In the genomic region with DNA sequence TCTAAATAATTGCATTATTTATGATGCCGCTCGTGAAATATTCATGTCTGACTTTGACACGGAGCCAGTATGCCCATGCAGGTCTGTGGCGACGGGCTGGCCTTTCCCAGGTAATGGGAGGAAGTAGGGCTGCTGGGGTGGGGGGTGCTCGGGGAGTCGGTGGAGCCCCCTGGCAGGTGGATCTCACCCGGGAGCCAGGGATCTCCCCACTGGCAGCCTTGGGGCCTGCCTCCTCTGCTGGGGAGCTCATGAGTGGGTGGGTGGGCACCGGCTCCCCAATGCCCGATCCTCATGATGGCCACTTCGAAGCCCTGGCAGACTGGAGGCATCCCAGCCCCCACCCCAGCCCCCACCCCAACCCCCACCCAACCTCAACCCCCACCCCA, we compare ENCODE assay signal across 17 cellular contexts. TPM values are rescaled to one million over a fixed set of nuclear protein-coding genes. Genes with fewer than 3 reads are reported as not detected.
DNase-seq lines count a peak whose midpoint lies in the region; ATAC-seq, FAIRE-seq and TF ChIP-seq lines count a peak whose summit lies in the region.
"Had no signal": no experiment of that assay in that cellular context is flagged by ENCODE, and none has a peak within 500 bp of the region (broad histone marks: within the 10 kb centered on the region; RNA-seq: fewer than 3 reads in every experiment).

No MANE protein-coding gene starts in this region.

- TF ChIP-seq RAD21 in HepG2 (CRISPR knock-in tag; IDR thresholded peaks at IDR 0.05) = no peak

- H3K79me2 ChIP-seq in PC-3 (ENCODE audit: low read length) (no peaks in the 10 kb centered on the region), HepG2 (ENCODE audit: insufficient read depth, low read length) (no peaks in the 10 kb centered on the region)

- BruUV-seq in PC-3 (replicated peaks; lab: Mats Ljungman, UMichigan) (no TSS peak), HepG2 (replicated peaks; lab: Mats Ljungman, UMichigan) (no TSS peak)

- CTCF ChIA-PET in activated CD4-positive, alpha-beta T cell treated with anti-CD3 and anti-CD28 coated beads, Interleukin-2, amount 10 ng/mL, durations not matched to agents 7 days and 5 days (lab: Charles Lee) = no interaction called here
- CTCF ChIA-PET in PC-3 (lab: Charles Lee) (no interaction called here), HepG2 (lab: Yijun Ruan, JAX; ENCODE audit: low intra/inter-chr PET ratio, low total read pairs) (no interaction called here)

- peak overlapping the region; percentile 63; the same call in 1 of the 2 replicates for H3K4me2 ChIP-seq in PC-3 (ENCODE audit: low read length)
- H3K4me2 ChIP-seq in HepG2 (ENCODE audit: low read depth, low read length) = no peak overlapping the region

- POLR2A ChIA-PET in activated CD4-positive, alpha-beta T cell treated with anti-CD3 and anti-CD28 coated beads, Interleukin-2, amount 10 ng/mL, durations not matched to agents 7 days and 5 days (lab: Charles Lee) = no interaction called here
- POLR2A ChIA-PET in PC-3 (lab: Charles Lee; ENCODE audit: unreplicated experiment) (no interaction called here), HepG2 (lab: Yijun Ruan, JAX) (no interaction called here)

- H3K4me3 Mint-ChIP-seq in activated CD4-positive, alpha-beta T cell treated with anti-CD3 and anti-CD28 coated beads, Interleukin-2, amount 10 ng/mL, durations not matched to agents 7 days and 5 days = no peak overlapping the region
- H3K4me3 Mint-ChIP-seq in T-helper 17 cell = no peak overlapping the region
- H3K4me3 Mint-ChIP-seq: nephron had no signal

- H3K27me3 Mint-ChIP-seq in activated CD4-positive, alpha-beta T cell treated with anti-CD3 and anti-CD28 coated beads, Interleukin-2, amount 10 ng/mL, durations not matched to agents 7 days and 5 days = no peaks in the 10 kb centered on the region
- H3K27me3 Mint-ChIP-seq in T-helper 17 cell = no peaks in the 10 kb centered on the region

- H3K4me1 Mint-ChIP-seq in activated CD4-positive, alpha-beta T cell treated with anti-CD3 and anti-CD28 coated beads, Interleukin-2, amount 10 ng/mL, durations not matched to agents 7 days and 5 days = peaks cover 46% of the 10 kb centered on the region
- peaks cover 25% of the 10 kb centered on the region for H3K4me1 Mint-ChIP-seq in T-helper 17 cell

- H4K20me1 ChIP-seq in PC-3 (ENCODE audit: low read length) (no peaks in the 10 kb centered on the region), HepG2 (ENCODE audit: insufficient read depth, low read length) (no peaks in the 10 kb centered on the region)

- no peaks in the 10 kb centered on the region for H3K9me2 ChIP-seq in PC-3 (replicated peaks; ENCODE audit: low read length)

- H2AFZ ChIP-seq in PC-3 (ENCODE audit: low read length) (no peak overlapping the region), HepG2 (ENCODE audit: low read length) (no peak overlapping the region)

- no peak for ATAC-seq in PC-3
- ATAC-seq in HepG2 = no peak
- no peak for ATAC-seq in T-helper 17 cell
- ATAC-seq: esophagus mucosa had no signal

- H3K36me3 ChIP-seq in PC-3 (ENCODE audit: low read depth, low read length) (no peaks in the 10 kb centered on the region), HepG2 (replicated peaks in 1 of 2; ENCODE audit: control insufficient read depth in 1 of 2, insufficient read depth in 2 of 2, low read length in 2 of 2) (no peaks in the 10 kb centered on the region), tibial nerve (no peaks in the 10 kb centered on the region), HAP-1 (replicated peaks) (no peaks in the 10 kb centered on the region)
- H3K36me3 ChIP-seq: thoracic aorta had no signal

- no peak for TF ChIP-seq CTCF in PC-3 (conservative IDR thresholded peaks at IDR 0.05; ENCODE audit: low read depth, low read length)
- no peak for TF ChIP-seq CTCF in HepG2 (CRISPR knock-in tag; IDR thresholded peaks at IDR 0.05)
- TF ChIP-seq CTCF in tibial nerve (IDR thresholded peaks at IDR 0.05) = no peak

- no peak for DNase-seq in activated CD4-positive, alpha-beta T cell treated with anti-CD3 and anti-CD28 coated beads, Interleukin-2, amount 10 ng/mL, durations not matched to agents 7 days and 5 days
- no peak for DNase-seq in activated CD4-positive, alpha-beta T cell treated with anti-CD3 and anti-CD28 coated beads, Interleukin-2, amount 50 U/mL, for 1 hour
- DNase-seq in PC-3 = no peak
- no peak for DNase-seq in HepG2 (ENCODE audit: low spot score)
- DNase-seq in tibial nerve (ENCODE audit: low spot score in 2 of 2) = no peak
- DNase-seq in HAP-1 (ENCODE audit: low spot score in 2 of 2) = no peak
- DNase-seq in T-helper 17 cell = no peak
- DNase-seq in HTR-8/SVneo (ENCODE audit: insufficient read length, low spot score) = no peak
- DNase-seq: activated gamma-delta T cell treated with Interleukin-2 at 50 U/mL for 16 hours, GOT3, NCI-H1694 treated with DMSO at 0.1 percent for 48 hours, NCI-H446 treated with DMSO at 0.1 percent for 48 hours had no signal

- no peaks in the 10 kb centered on the region for H3K36me3 Mint-ChIP-seq in activated CD4-positive, alpha-beta T cell treated with anti-CD3 and anti-CD28 coated beads, Interleukin-2, amount 10 ng/mL, durations not matched to agents 7 days and 5 days (ENCODE audit: low read depth)
- H3K36me3 Mint-ChIP-seq in T-helper 17 cell (ENCODE audit: low read depth) = no peaks in the 10 kb centered on the region

- FAIRE-seq in HepG2 (lab: Jason Lieb, UNC) (no peak), HTR-8/SVneo (lab: Jason Lieb, UNC) (no peak)
- FAIRE-seq: A204.1 had no signal

- H3K27ac ChIP-seq in PC-3 (ENCODE audit: low read length) (peak overlapping the region; percentile 74), HepG2 (ENCODE audit: extremely low read length, insufficient read depth, low read length) (no peak overlapping the region), tibial nerve (peak overlapping the region in 3 of 4 donors; percentile 22 to 80 (median 73))
- H3K27ac ChIP-seq: thoracic aorta, VCaP had no signal

- no peaks in the 10 kb centered on the region for H3F3A ChIP-seq in PC-3 (ENCODE audit: low read length, unreplicated experiment)

- peaks cover 33% of the 10 kb centered on the region for H3K4me1 ChIP-seq in PC-3 (ENCODE audit: insufficient read depth, low read length)
- peaks cover 74% of the 10 kb centered on the region for H3K4me1 ChIP-seq in HepG2 (ENCODE audit: insufficient read depth, low read length)
- peaks cover 0 to 53% (median 22%) of the 10 kb centered on the region in 4 donors for H3K4me1 ChIP-seq in tibial nerve
- H3K4me1 ChIP-seq in HAP-1 = peaks cover 25% of the 10 kb centered on the region

- TF ChIP-seq EP300 in HepG2 (IDR thresholded peaks at IDR 0.05; ENCODE audit: low read depth in 2 of 2, low read length in 2 of 2) = no peak
- TF ChIP-seq EP300 in HepG2 (CRISPR knock-in tag; IDR thresholded peaks at IDR 0.05; ENCODE audit: borderline replicate concordance) = no peak
- no peak for TF ChIP-seq EP300 in tibial nerve (IDR thresholded peaks at IDR 0.05)

- H3K9me3 Mint-ChIP-seq in activated CD4-positive, alpha-beta T cell treated with anti-CD3 and anti-CD28 coated beads, Interleukin-2, amount 10 ng/mL, durations not matched to agents 7 days and 5 days = no peaks in the 10 kb centered on the region
- H3K9me3 Mint-ChIP-seq: nephron had no signal

- H3K4me3 ChIP-seq in PC-3 (ENCODE audit: low read length) = no peak overlapping the region
- no peak overlapping the region for H3K4me3 ChIP-seq in HepG2 (replicated peaks in 1 of 3; ENCODE audit: insufficient read depth in 1 of 3, low read depth in 2 of 3, low read length in 3 of 3)
- no peak overlapping the region for H3K4me3 ChIP-seq in tibial nerve
- H3K4me3 ChIP-seq in HAP-1 = no peak overlapping the region
- H3K4me3 ChIP-seq: thoracic aorta had no signal

- in situ Hi-C loops in HepG2 (cut with HindIII; ENCODE audit: extremely low pct_ligation_motif_present, low pct_unique_long_range_greater_than_20kb) (loop anchor here (5.0 kb wide), 2 partner anchors 63 to 228 kb away; no protein-coding TSS in a partner anchor), HAP-1 (cut with MboI; ENCODE audit: low sequenced_read_pairs) (loop anchor here (10.0 kb wide), 1 partner anchor 225 kb away; no protein-coding TSS in a partner anchor)

- H3K27ac Mint-ChIP-seq in activated CD4-positive, alpha-beta T cell treated with anti-CD3 and anti-CD28 coated beads, Interleukin-2, amount 10 ng/mL, durations not matched to agents 7 days and 5 days = peak overlapping the region; percentile 62
- no peak overlapping the region for H3K27ac Mint-ChIP-seq in T-helper 17 cell

- H3K9ac ChIP-seq in PC-3 (ENCODE audit: low read length) = no peak overlapping the region
- no peak overlapping the region for H3K9ac ChIP-seq in HepG2 (ENCODE audit: insufficient read depth, low read depth, low read length)

- no peaks in the 10 kb centered on the region for H3K27me3 ChIP-seq in PC-3 (ENCODE audit: low read length)
- no peaks in the 10 kb centered on the region for H3K27me3 ChIP-seq in HepG2 (ENCODE audit: control insufficient read depth in 1 of 2, insufficient read depth in 2 of 2, low read length in 2 of 2)
- no peaks in the 10 kb centered on the region for H3K27me3 ChIP-seq in tibial nerve
- no peaks in the 10 kb centered on the region for H3K27me3 ChIP-seq in HAP-1 (ENCODE audit: low read depth)

- H3K9me3 ChIP-seq in PC-3 (ENCODE audit: low read length) (no peaks in the 10 kb centered on the region), HepG2 (ENCODE audit: low read length) (no peaks in the 10 kb centered on the region), tibial nerve (no peaks in the 10 kb centered on the region), HAP-1 (no peaks in the 10 kb centered on the region), T-helper 17 cell (ENCODE audit: control insufficient read depth, low read length, poor library complexity, severe bottlenecking) (no peaks in the 10 kb centered on the region)
- H3K9me3 ChIP-seq: thoracic aorta had no signal

- TF ChIP-seq POLR2A in HepG2 (IDR thresholded peaks at IDR 0.05; ENCODE audit: insufficient read depth in 1 of 2, low read depth in 2 of 2, low read length in 2 of 2) (no peak), tibial nerve (IDR thresholded peaks at IDR 0.05) (no peak)

- 46% methylated on average over 8 of the region's 11 CpGs for whole genome bisulfite sequencing in HepG2 (ENCODE audit: low lambda C conversion rate)
- WGBS in tibial nerve, 2 donors = 68 to 72% methylated on average over 11 of the region's 11 CpGs

- intact Hi-C loops in PC-3 (cut with micrococcal nuclease) (loop anchor here (2.0 to 5.0 kb wide), 2 partner anchors 29 to 228 kb away; no protein-coding TSS in a partner anchor), HepG2 (cut with micrococcal nuclease; ENCODE audit: unreplicated experiment) (no loop called here)

RNA-seq across cellular contexts. Expression of a gene that starts 52.8 kb away (rescaled TPM):
- total RNA-seq in activated CD4-positive, alpha-beta T cell treated with anti-CD3 and anti-CD28 coated beads, Interleukin-2, amount 10 ng/mL, durations not matched to agents 7 days and 5 days = 1 to 10 TPM; 8.1 to 9.3 TPM
- total RNA-seq in PC-3 (2014; rRNA removed) (24.5 and 41.5 TPM in 2 replicates), HepG2 (2016; rRNA removed; fragmentation: Illumina TruSeq; extraction: Trizol) (3.5 and 4.7 TPM in 2 replicates), tibial nerve (10 to 100 TPM; 12.6 to 23.7 (median 15.1) TPM), T-helper 17 cell (10 to 100 TPM; 15.7 to 16.7 TPM)
- 1.3 and 1.8 TPM in 2 replicates for total RNA-seq in HepG2 (2016; cell fraction: cytosol; rRNA removed; fragmentation: Illumina TruSeq; extraction: Trizol; ENCODE audit: low read depth)
- total RNA-seq in HepG2 (2016; cell fraction: insoluble cytoplasmic fraction; rRNA removed; fragmentation: Illumina TruSeq; extraction: Trizol) = 3.2 and 5.1 TPM in 2 replicates
- total RNA-seq in HepG2 (2016; cell fraction: membrane; rRNA removed; fragmentation: Illumina TruSeq; extraction: Trizol) = 3.2 and 3.7 TPM in 2 replicates
- total RNA-seq in HepG2 (2016; cell fraction: nucleus; rRNA removed; fragmentation: Illumina TruSeq; extraction: Trizol) = 2.9 and 3.1 TPM in 2 replicates
- 2.3 and 3.7 TPM in 2 replicates for polyA plus RNA-seq in HepG2 (2011; rRNA removed)
- 3.1 and 4.4 TPM in 2 replicates for polyA plus RNA-seq in HepG2 (2011; cell fraction: cytosol; rRNA removed)
- polyA plus RNA-seq in HepG2 (2011; cell fraction: nucleus; rRNA removed) = 12.7 and 14.5 TPM in 2 replicates
- 2.3 and 4.1 TPM in 2 replicates for polyA plus RNA-seq in HepG2 (2012)
- 1.2 and 1.3 TPM in 2 replicates for polyA plus RNA-seq in HepG2 (2016; cell fraction: cytosol; fragmentation: Illumina TruSeq; extraction: Trizol; ENCODE audit: low read depth)
- 2.8 and 3.2 TPM in 2 replicates for polyA plus RNA-seq in HepG2 (2016; cell fraction: insoluble cytoplasmic fraction; fragmentation: Illumina TruSeq; extraction: Trizol; ENCODE audit: low read depth)
- polyA plus RNA-seq in HepG2 (2016; cell fraction: membrane; fragmentation: Illumina TruSeq; extraction: Trizol; ENCODE audit: low read depth) = 2.2 and 2.3 TPM in 2 replicates
- 5.4 and 5.6 TPM in 2 replicates for polyA plus RNA-seq in HepG2 (2016; cell fraction: nucleus; fragmentation: Illumina TruSeq; extraction: Trizol; ENCODE audit: insufficient read depth, low read depth)
- 3.9 and 6.3 TPM in 2 replicates for polyA minus RNA-seq in HepG2 (2011; rRNA and poly(A)+ RNA removed; ENCODE audit: low replicate concordance)
- 4.8 and 5.9 TPM in 2 replicates for polyA minus RNA-seq in HepG2 (2011; cell fraction: cytosol; rRNA and poly(A)+ RNA removed)
- 2.7 and 3.5 TPM in 2 replicates for polyA minus RNA-seq in HepG2 (2011; cell fraction: nucleus; rRNA and poly(A)+ RNA removed)
